ENCODE assay signal across 5 cellular contexts in genomic region chr20:62112368-62112767, GRCh38.
"Had no signal": no experiment of that assay in that cellular context is flagged by ENCODE, and none has a peak within 500 bp of the region (broad histone marks: within the 10 kb centered on the region; RNA-seq: fewer than 3 reads in every experiment).

No MANE protein-coding gene starts in this region.

- FAIRE-seq: K562 had no signal

- DNase-seq: IMR-90, KBM-7, KG1 had no signal

- ATAC-seq: K562 had no signal

- H3K4me3 ChIP-seq: K562 had no signal

- H3K27ac ChIP-seq: HL-60 had no signal
